ENCODE assay signal across 8 cellular contexts in genomic region chr19:46661735-46662592, GRCh38. TPM values are rescaled to one million over a fixed set of nuclear protein-coding genes. Genes with fewer than 3 reads are reported as not detected.
DNase-seq lines count a peak whose midpoint lies in the region; ATAC-seq and TF ChIP-seq lines count a peak whose summit lies in the region.

No MANE protein-coding gene starts in this region.

- H4K20me1 ChIP-seq in GM23338 (replicated peaks; ENCODE audit: insufficient read depth) (no peaks in the 10 kb centered on the region), mammary epithelial cell (ENCODE audit: insufficient read depth, low read length) (no peaks in the 10 kb centered on the region)

- POLR2A ChIA-PET in WTC11 (lab: Charles Lee) = interaction anchor here (0.5 to 2.0 kb wide), 9 partner anchors 25 to 166 kb away, joined by 3 to 6 read pairs (median 3); partner anchors contain the start of gene PNMA8B

- no TSS peak for BruUV-seq in mammary epithelial cell (replicated peaks; lab: Mats Ljungman, UMichigan)

- H3K36me3 ChIP-seq in GM23338 (ENCODE audit: insufficient read depth) = no peaks in the 10 kb centered on the region
- H3K36me3 ChIP-seq in mammary epithelial cell (ENCODE audit: insufficient read depth, low read length) = no peaks in the 10 kb centered on the region

- peak; percentile 61 for ATAC-seq in GM23338
- ATAC-seq in WTC11 = peak; percentile 29
- no peak for ATAC-seq in GM18498 (IDR thresholded peaks at IDR 0.05; ENCODE audit: unreplicated experiment)

- WGBS in mammary epithelial cell (ENCODE audit: low coverage, missing lambda C conversion rate) = 6% methylated on average over 15 of the region's 19 CpGs

- in situ Hi-C loops in mammary epithelial cell (cut with MboI; ENCODE audit: low sequenced_read_pairs in 2 of 2) = loop anchor here in 1 of 2 donors (5.0 kb wide), 1 partner anchor 50 kb away; no protein-coding TSS in a partner anchor

- H3K27me3 Mint-ChIP-seq in GM23338 (ENCODE audit: insufficient read depth, low read depth, poor library complexity) (peaks cover 26% of the 10 kb centered on the region), WTC11 (ENCODE audit: low read depth) (peaks cover 44% of the 10 kb centered on the region), immature natural killer cell (ENCODE audit: low read depth in 3 of 3) (peaks cover 14 to 20% (median 19%) of the 10 kb centered on the region in 3 donors)

- H3K4me3 Mint-ChIP-seq in GM23338 = peak overlapping the region; percentile 76
- peak overlapping the region; percentile 61 for H3K4me3 Mint-ChIP-seq in WTC11
- peak overlapping the region; percentile 80 to 88 (median 84) for H3K4me3 Mint-ChIP-seq in immature natural killer cell

- H3K4me1 Mint-ChIP-seq in GM23338 = peaks cover 21% of the 10 kb centered on the region
- peaks cover 19% of the 10 kb centered on the region for H3K4me1 Mint-ChIP-seq in WTC11
- peaks cover 19 to 21% of the 10 kb centered on the region in 2 donors for H3K4me1 Mint-ChIP-seq in immature natural killer cell

- no peak overlapping the region for H2AFZ ChIP-seq in GM23338
- H2AFZ ChIP-seq in mammary epithelial cell (ENCODE audit: low read depth, low read length) = peak overlapping the region; percentile 49

- H3K4me2 ChIP-seq in GM23338 = peak overlapping the region; percentile 74
- H3K4me2 ChIP-seq in mammary epithelial cell (ENCODE audit: insufficient read depth, low read depth, low read length) = peak overlapping the region; percentile 60

- H3K27ac ChIP-seq in GM23338 (ENCODE audit: low read depth) (no peak overlapping the region), mammary epithelial cell (ENCODE audit: insufficient read depth, low read depth, low read length) (peak overlapping the region; percentile 48), skin epidermis (peak overlapping the region in 12 of 21 experiments; percentile 9 to 79 (median 42))

- no peaks in the 10 kb centered on the region for H3K9me2 ChIP-seq in GM23338 (ENCODE audit: insufficient read depth)

- no peaks in the 10 kb centered on the region; the same call in 1 of the 3 replicates for H3K9me3 Mint-ChIP-seq in GM23338
- H3K9me3 Mint-ChIP-seq in WTC11 = no peaks in the 10 kb centered on the region
- no peaks in the 10 kb centered on the region for H3K9me3 Mint-ChIP-seq in immature natural killer cell

- peaks cover 11% of the 10 kb centered on the region for H3F3A ChIP-seq in GM23338 (replicated peaks; ENCODE audit: low read depth)

- DNase-seq in AG08395 (ENCODE audit: low spot score) (peak; percentile 89), GM23338 (ENCODE audit: low spot score) (peak; percentile 95), NCI-H2196 (lab: John Stamatoyannopoulos, UW; ENCODE audit: unreplicated experiment) (peak; percentile 83), WTC11 (ENCODE audit: low spot score) (peak; percentile 86), mammary epithelial cell (peak; percentile 79), immature natural killer cell (peak; percentile 53 to 63 (median 59))

- no peak overlapping the region for H3K9ac ChIP-seq in mammary epithelial cell (ENCODE audit: insufficient read depth, low read length)

- H3K9me3 ChIP-seq in mammary epithelial cell (replicated peaks; ENCODE audit: insufficient read depth, low read length) = no peaks in the 10 kb centered on the region

- intact Hi-C loops in mammary epithelial cell (cut with micrococcal nuclease) = loop anchor here (1.0 to 10.0 kb wide), 4 partner anchors 28 to 257 kb away; no protein-coding TSS in a partner anchor

- H3K79me2 ChIP-seq in GM23338 (replicated peaks; ENCODE audit: insufficient read depth) (no peaks in the 10 kb centered on the region), mammary epithelial cell (ENCODE audit: insufficient read depth, low read length) (no peaks in the 10 kb centered on the region)

- H3K36me3 Mint-ChIP-seq in GM23338 (ENCODE audit: low read depth) = no peaks in the 10 kb centered on the region; the same call in 2 of the 3 replicates
- no peaks in the 10 kb centered on the region for H3K36me3 Mint-ChIP-seq in WTC11
- H3K36me3 Mint-ChIP-seq in immature natural killer cell = no peaks in the 10 kb centered on the region

- CTCF ChIA-PET in WTC11 (lab: Charles Lee) = interaction anchor here (0.5 to 11.0 kb wide), 39 partner anchors 9 to 249 kb away, joined by 3 to 484 read pairs (median 9); partner anchors contain the start of genes CALM3, CCDC8, GNG8 and PRKD2
- CTCF ChIA-PET in mammary epithelial cell (lab: Charles Lee; ENCODE audit: low non-redundant PET) = interaction anchor here (0.5 to 2.0 kb wide), 8 partner anchors 36 to 373 kb away, joined by 3 to 16 read pairs (median 4); no protein-coding TSS in a partner anchor

- dilution Hi-C loops in mammary epithelial cell (cut with HindIII; ENCODE audit: low sequenced_read_pairs) = loop anchor here (5.0 kb wide), 1 partner anchor 35 kb away; the partner anchor contains the start of gene PTGIR

- H3K27ac Mint-ChIP-seq in GM23338 (peak overlapping the region; percentile 92), WTC11 (peak overlapping the region; percentile 85), immature natural killer cell (peak overlapping the region; percentile 83 to 90 (median 86))

- H3K4me1 ChIP-seq in GM23338 (ENCODE audit: insufficient read depth) (peaks cover 19% of the 10 kb centered on the region), mammary epithelial cell (ENCODE audit: insufficient read depth, low read length) (peaks cover 9% of the 10 kb centered on the region)

- peak; percentile 98 to 99 for TF ChIP-seq CTCF in GM23338 (conservative IDR thresholded peaks at IDR 0.05; ENCODE audit: low read depth in 2 of 2)
- TF ChIP-seq CTCF in WTC11 (IDR thresholded peaks at IDR 0.05) = peak; percentile 33; the same call in 1 of the 2 replicates
- TF ChIP-seq CTCF in mammary epithelial cell (conservative IDR thresholded peaks at IDR 0.05 in 1 of 2, IDR thresholded peaks at IDR 0.05 in 1 of 2; ENCODE audit: extremely low read depth in 1 of 2, insufficient read depth in 1 of 2, low read depth in 1 of 2, low read length in 2 of 2) = peak; percentile 89 to 95

- H3K27me3 ChIP-seq in GM23338 (ENCODE audit: insufficient read depth) (peaks cover 30% of the 10 kb centered on the region), mammary epithelial cell (ENCODE audit: insufficient read depth, low read length) (no peaks in the 10 kb centered on the region)

- H3K4me3 ChIP-seq in GM23338 (peak overlapping the region; percentile 42), mammary epithelial cell (replicated peaks in 1 of 3; ENCODE audit: insufficient read depth in 1 of 3, low read depth in 2 of 3, low read length in 3 of 3) (peak overlapping the region; percentile 23 to 48 (median 40)), skin epidermis (peak overlapping the region; percentile 5 to 56 (median 28))

TF ChIP-seq in GM23338, 12 proteins besides CTCF, POLR2A, EP300 and RAD21 (continues in another document):
- no peak for TF ChIP-seq EZH2phosphoT487 (IDR thresholded peaks at IDR 0.05; ENCODE audit: unreplicated experiment)

TF ChIP-seq in WTC11, 78 proteins besides CTCF, POLR2A, EP300 and RAD21 (continues in another document):
- TF ChIP-seq FOXJ3 (CRISPR knock-in tag; IDR thresholded peaks at IDR 0.05; ENCODE audit: borderline replicate concordance) (no peak), TEAD4 (CRISPR knock-in tag; IDR thresholded peaks at IDR 0.05) (no peak), ZNF138 (CRISPR knock-in tag; conservative IDR thresholded peaks at IDR 0.05) (no peak), FOXK1 (CRISPR knock-in tag; IDR thresholded peaks at IDR 0.05) (no peak), ZNF423 (CRISPR knock-in tag; IDR thresholded peaks at IDR 0.05) (no peak), MAX (CRISPR knock-in tag; IDR thresholded peaks at IDR 0.05) (no peak), SP1 (CRISPR knock-in tag; conservative IDR thresholded peaks at IDR 0.05) (no peak)

RNA-seq across cellular contexts. Expression of gene DACT3, which starts 1.0 kb away (rescaled TPM):
- total RNA-seq in GM23338 (2014; rRNA removed; shearing (Covaris generic)) = 1.2 and 2.6 TPM in 2 replicates
- polyA plus RNA-seq in GM23338 (2016; fragmentation: Nextera tagmentation; extraction: Ambion mirVana) (0.75 and 0.78 TPM in 2 replicates), mammary epithelial cell (0.07 TPM), immature natural killer cell (not detected)
- total RNA-seq in WTC11 (2021) (1.8 to 1.9 TPM (median 1.8 TPM) in 3 replicates), mammary epithelial cell (under 1 TPM; 0.31 to 0.33 TPM)
- not detected for polyA minus RNA-seq in mammary epithelial cell

RNA-seq across cellular contexts. Expression of gene GNG8, which starts 26.0 kb away (rescaled TPM):
- total RNA-seq in GM23338 (2014; rRNA removed; shearing (Covaris generic)) = not detected in 2 replicates
- polyA plus RNA-seq in GM23338 (2016; fragmentation: Nextera tagmentation; extraction: Ambion mirVana) (5.7 and 5.9 TPM in 2 replicates), mammary epithelial cell (not detected), immature natural killer cell (not detected)
- total RNA-seq in WTC11 (2021) (not detected in 3 replicates), mammary epithelial cell (not detected)
- not detected for polyA minus RNA-seq in mammary epithelial cell

RNA-seq across cellular contexts. Expression of gene PTGIR, which starts 37.1 kb away (rescaled TPM):
- not detected in 2 replicates for total RNA-seq in GM23338 (2014; rRNA removed; shearing (Covaris generic))
- polyA plus RNA-seq in GM23338 (2016; fragmentation: Nextera tagmentation; extraction: Ambion mirVana) = not detected in 2 replicates
- total RNA-seq in WTC11 (2021) = 0.24 TPM in 1 of 3 replicates, not detected in the others
- total RNA-seq in mammary epithelial cell = under 1 TPM in 1 of 2 donors, not detected in 1; under 0.01 TPM
- polyA plus RNA-seq in mammary epithelial cell = not detected
- polyA minus RNA-seq in mammary epithelial cell = not detected
- polyA plus RNA-seq in immature natural killer cell = under 1 TPM in 2 of 3 donors, not detected in 1; 0.14 to 0.52 TPM

RNA-seq across cellular contexts. Expression of gene PRKD2, which starts 55.0 kb away (rescaled TPM):
- total RNA-seq in GM23338 (2014; rRNA removed; shearing (Covaris generic)) = 66.6 and 68.0 TPM in 2 replicates
- polyA plus RNA-seq in GM23338 (2016; fragmentation: Nextera tagmentation; extraction: Ambion mirVana) (53.8 and 53.9 TPM in 2 replicates), mammary epithelial cell (23.9 TPM), immature natural killer cell (100 to 1,000 TPM in 1 of 3 donors, 10 to 100 TPM in 2; 36.3 to 116 (median 36.3) TPM)
- total RNA-seq in WTC11 (2021) (78.5 to 100 TPM (median 81.5 TPM) in 3 replicates), mammary epithelial cell (10 to 100 TPM; 20.2 to 55.5 TPM)
- polyA minus RNA-seq in mammary epithelial cell = 21.0 TPM

Comparison
In these comparisons a context has a peak if more than half of its experiments do, and no peak if none do; other contexts are left out.
1. CTCF ChIP-seq: peak in every context shown above with its lines; median percentile 98 in GM23338; 92 in mammary epithelial cell; 33 in WTC11.